29 cellular contexts compared by ENCODE assay signal in the genomic region with DNA sequence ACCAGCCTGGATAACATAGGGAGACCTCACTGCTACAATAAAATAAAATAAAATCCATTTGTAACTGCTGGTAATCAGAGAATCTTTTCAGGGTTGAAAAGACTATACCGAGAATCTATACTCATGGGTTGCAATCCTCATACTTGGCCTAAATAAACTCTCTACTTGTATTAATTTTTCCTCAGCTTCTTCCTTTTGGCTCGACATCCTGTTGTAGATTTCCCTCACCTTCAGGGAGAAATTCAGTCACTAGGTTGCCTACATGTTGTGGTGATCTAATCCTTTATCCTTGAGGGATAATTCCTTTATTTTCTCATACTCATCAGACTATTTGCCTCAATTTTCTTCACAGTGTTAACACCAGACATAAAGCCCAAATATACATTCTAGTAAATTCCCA.
"Had no signal": no experiment of that assay in that cellular context is flagged by ENCODE, and none has a peak within 500 bp of the region (broad histone marks: within the 10 kb centered on the region; RNA-seq: fewer than 3 reads in every experiment).

No MANE protein-coding gene starts in this region.

- H3K27ac ChIP-seq: colonic mucosa, coronary artery, dorsolateral prefrontal cortex, epithelial cell of prostate, esophagus muscularis mucosa, esophagus squamous epithelium, foreskin keratinocyte, gastrocnemius medialis, gastroesophageal sphincter, heart left ventricle, heart right ventricle had no signal

- H3K4me1 ChIP-seq: colonic mucosa, esophagus muscularis mucosa, esophagus squamous epithelium, foreskin keratinocyte, gastrocnemius medialis, gastroesophageal sphincter, heart left ventricle, heart right ventricle had no signal

- H3K4me1 Mint-ChIP-seq: endodermal cell had no signal

- ATAC-seq: effector memory CD8-positive, alpha-beta T cell; esophagus mucosa; foreskin keratinocyte; gastrocnemius medialis; gastroesophageal sphincter; heart left ventricle; heart right ventricle had no signal

- H3K4me3 ChIP-seq: colonic mucosa, coronary artery, dorsolateral prefrontal cortex, esophagus muscularis mucosa, esophagus squamous epithelium, gastrocnemius medialis, gastroesophageal sphincter, heart left ventricle, heart right ventricle had no signal

- FAIRE-seq: colon, endometrium, endothelial cell of umbilical vein, frontal cortex had no signal

- H3K27me3 ChIP-seq: colonic mucosa, dorsolateral prefrontal cortex, esophagus muscularis mucosa, esophagus squamous epithelium, foreskin keratinocyte, gastrocnemius medialis, gastroesophageal sphincter, heart left ventricle, heart right ventricle had no signal

- H3K27me3 Mint-ChIP-seq: dendritic cell treated with granulocyte-macrophage colony-stimulating factor and Interleukin-4, amounts not matched to agents 40 ng/mL and 50 ng/mL, for 4 days; effector memory CD8-positive, alpha-beta T cell had no signal

- H3K9me3 ChIP-seq: colonic mucosa, esophagus muscularis mucosa, esophagus squamous epithelium, gastrocnemius medialis, gastroesophageal sphincter had no signal

- DNase-seq: colonic mucosa; cortex of kidney; dermis blood vessel endothelial cell; dorsolateral prefrontal cortex; effector CD4-positive, alpha-beta T cell; effector CD8-positive, alpha-beta T cell; effector memory CD4-positive, alpha-beta T cell; effector memory CD8-positive, alpha-beta T cell; endodermal cell; erythroblast; esophagus squamous epithelium; foreskin fibroblast; foreskin keratinocyte; foreskin melanocyte; gastrocnemius medialis; glutamatergic neuron; head of caudate nucleus; heart left ventricle; heart right ventricle had no signal

- H3K36me3 ChIP-seq: colonic mucosa, esophagus muscularis mucosa, esophagus squamous epithelium, gastrocnemius medialis, gastroesophageal sphincter, heart left ventricle, heart right ventricle had no signal

- H3K4me3 Mint-ChIP-seq: dendritic cell treated with granulocyte-macrophage colony-stimulating factor and Interleukin-4, amounts not matched to agents 40 ng/mL and 50 ng/mL, for 4 days; effector memory CD8-positive, alpha-beta T cell; endodermal cell had no signal

- H3K27ac Mint-ChIP-seq: dendritic cell treated with granulocyte-macrophage colony-stimulating factor and Interleukin-4, amounts not matched to agents 40 ng/mL and 50 ng/mL, for 4 days; effector memory CD8-positive, alpha-beta T cell; endodermal cell had no signal
